ENCODE assay signal across 35 cellular contexts in genomic region chr6:117263353-117263927, GRCh38. TPM values are rescaled to one million over a fixed set of nuclear protein-coding genes. Genes with fewer than 3 reads are reported as not detected.
"Had no signal": no experiment of that assay in that cellular context is flagged by ENCODE, and none has a peak within 500 bp of the region (broad histone marks: within the 10 kb centered on the region; RNA-seq: fewer than 3 reads in every experiment).

No MANE protein-coding gene starts in this region.

- H3K79me2 ChIP-seq: hepatocyte had no signal

- H3K36me3 Mint-ChIP-seq: immature natural killer cell, memory B cell, naive B cell, neural progenitor cell had no signal

- H3K9ac ChIP-seq: neural progenitor cell had no signal

- H3K4me3 Mint-ChIP-seq: dendritic cell treated with granulocyte-macrophage colony-stimulating factor and Interleukin-4, amounts not matched to agents 40 ng/mL and 50 ng/mL, for 4 days; endodermal cell; natural killer cell treated with Interleukin-12 subunit alpha and Interleukin-12 subunit beta and Interleukin-15 and Interleukin-18, amount 100 ng/mL, for 72 hours had no signal

- H3K4me3 ChIP-seq: colonic mucosa, hepatocyte, lung had no signal

- H2AFZ ChIP-seq: hepatocyte, neural progenitor cell had no signal

- H3K4me1 Mint-ChIP-seq: immature natural killer cell had no signal

- H3K27ac ChIP-seq: colonic mucosa, esophagus muscularis mucosa, foreskin keratinocyte, gastroesophageal sphincter, heart left ventricle, hepatocyte, neural progenitor cell, right lobe of liver, suprapubic skin, transverse colon, vagina had no signal

- H3K9me3 ChIP-seq: colonic mucosa, esophagus muscularis mucosa, heart left ventricle, psoas muscle, right lobe of liver, suprapubic skin, transverse colon, vagina had no signal

- ATAC-seq: foreskin keratinocyte; gastroesophageal sphincter; left lobe of liver; natural killer cell treated with Interleukin-12 subunit alpha and Interleukin-12 subunit beta and Interleukin-15 and Interleukin-18, amount 100 ng/mL, for 72 hours; psoas muscle; right lobe of liver; stimulated activated naive CD8-positive, alpha-beta T cell treated with anti-CD3 and anti-CD28 coated beads, Interleukin-15, amount 100 ng/mL, for 72 hours had no signal

- H3K9me3 Mint-ChIP-seq: dendritic cell treated with granulocyte-macrophage colony-stimulating factor and Interleukin-4, amounts not matched to agents 40 ng/mL and 50 ng/mL, for 4 days; endodermal cell; memory B cell; natural killer cell treated with Interleukin-12 subunit alpha and Interleukin-12 subunit beta and Interleukin-15 and Interleukin-18, amount 100 ng/mL, for 72 hours had no signal

- DNase-seq: colonic mucosa; effector CD8-positive, alpha-beta T cell; endodermal cell; foreskin keratinocyte; heart left ventricle; immature natural killer cell; islet precursor cell; naive B cell; psoas muscle; right lobe of liver; small intestine; stimulated activated CD4-positive, alpha-beta T cell treated with anti-CD3 and anti-CD28 coated beads, Interleukin-15, amount 100 ng/mL, for 24 hours; stimulated activated CD4-positive, alpha-beta T cell treated with anti-CD3 and anti-CD28 coated beads, Interleukin-2, amount 100 ng/mL, for 48 hours; stimulated activated naive CD4-positive, alpha-beta T cell; stimulated activated naive CD8-positive, alpha-beta T cell treated with anti-CD3 and anti-CD28 coated beads, Interleukin-15, amount 100 ng/mL, for 72 hours; transverse colon had no signal

- H3K36me3 ChIP-seq: colonic mucosa, esophagus muscularis mucosa, gastroesophageal sphincter, heart left ventricle, neural progenitor cell, right lobe of liver, suprapubic skin, transverse colon, vagina had no signal

- H3K4me1 ChIP-seq: colonic mucosa, foreskin keratinocyte had no signal

- H3K27ac Mint-ChIP-seq: dendritic cell treated with granulocyte-macrophage colony-stimulating factor and Interleukin-4, amounts not matched to agents 40 ng/mL and 50 ng/mL, for 4 days; endodermal cell; immature natural killer cell; memory B cell; naive B cell; natural killer cell treated with Interleukin-12 subunit alpha and Interleukin-12 subunit beta and Interleukin-15 and Interleukin-18, amount 100 ng/mL, for 72 hours; neural progenitor cell; stimulated activated naive CD8-positive, alpha-beta T cell treated with anti-CD3 and anti-CD28 coated beads, Interleukin-15, amount 100 ng/mL, for 72 hours had no signal

RNA-seq across cellular contexts. Expression of gene VGLL2, which starts 1.9 kb away (rescaled TPM):
- total RNA-seq: cerebellum; colonic mucosa; endothelial cell of umbilical vein; epithelial cell of proximal tubule; esophagus muscularis mucosa; fibroblast of lung; foreskin keratinocyte; gastroesophageal sphincter; hepatocyte; left lobe of liver; liver; lung; natural killer cell treated with Interleukin-12 subunit alpha and Interleukin-12 subunit beta and Interleukin-15 and Interleukin-18, amount 100 ng/mL, for 72 hours; osteocyte; renal cortical epithelial cell; right lobe of liver; suprapubic skin; transverse colon; ureter; vagina had no signal
- polyA plus RNA-seq: endothelial cell of umbilical vein, fibroblast of lung, foreskin keratinocyte, hepatocyte, immature natural killer cell, liver, lung, small intestine had no signal
